ENCODE assay signal across 9 cellular contexts in the genomic region with DNA sequence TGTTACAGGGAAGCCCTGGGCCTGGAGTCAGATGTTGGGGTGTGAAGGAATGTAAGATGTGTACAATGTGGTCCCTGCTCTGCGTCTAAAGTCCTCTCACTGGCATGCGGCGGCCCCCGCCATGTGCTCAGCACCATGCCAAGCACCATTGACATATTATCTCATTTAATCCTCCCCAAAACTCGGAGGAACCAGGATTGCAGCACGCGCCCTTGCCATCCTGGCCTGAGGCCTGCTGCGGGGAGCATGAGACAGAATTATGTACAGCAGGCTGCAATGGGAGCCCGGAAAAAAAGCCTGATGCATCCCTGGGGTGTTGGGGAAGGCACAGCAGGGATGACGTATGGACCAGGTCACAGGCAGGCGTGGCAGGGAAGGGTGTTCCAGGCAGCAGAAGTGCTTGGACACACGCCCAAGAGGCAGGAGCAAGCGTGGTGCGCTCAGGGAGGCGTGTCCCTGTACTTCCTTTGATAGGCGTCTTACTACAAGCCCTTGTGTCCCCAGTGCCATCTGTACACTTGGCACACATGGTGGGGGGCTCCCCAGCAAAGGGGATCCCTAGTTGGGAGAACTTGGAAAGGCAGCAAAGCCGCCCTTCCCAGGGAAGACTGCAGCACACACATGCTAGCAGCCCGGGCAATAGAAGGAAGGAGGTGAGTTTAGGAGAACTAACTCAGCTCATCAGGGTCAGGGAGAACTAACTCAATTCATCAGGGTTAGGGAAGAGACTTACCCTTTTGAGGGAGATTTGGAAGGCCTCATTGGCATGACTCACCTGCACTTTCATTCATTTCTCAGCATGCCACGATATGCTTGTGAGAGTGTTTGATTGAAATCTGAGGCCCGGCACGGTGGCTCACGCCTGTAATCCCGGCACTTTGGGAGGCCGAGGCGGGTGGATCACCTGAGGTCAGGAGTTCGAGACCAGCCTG. TPM values are rescaled to one million over a fixed set of nuclear protein-coding genes. Genes with fewer than 3 reads are reported as not detected.
DNase-seq lines count a peak whose midpoint lies in the region; ATAC-seq and TF ChIP-seq lines count a peak whose summit lies in the region.
"Had no signal": no experiment of that assay in that cellular context is flagged by ENCODE, and none has a peak within 500 bp of the region (broad histone marks: within the 10 kb centered on the region; RNA-seq: fewer than 3 reads in every experiment).

No MANE protein-coding gene starts in this region.

- no peaks in the 10 kb centered on the region for H3K36me3 ChIP-seq in Peyer's patch
- H3K36me3 ChIP-seq in trophoblast cell (ENCODE audit: control insufficient read depth in 1 of 2, insufficient read depth in 2 of 2, low read length in 2 of 2), result no peaks in the 10 kb centered on the region

- H3K9me3 ChIP-seq in Peyer's patch (no peaks in the 10 kb centered on the region), trophoblast cell (ENCODE audit: insufficient read depth, low read depth, low read length) (no peaks in the 10 kb centered on the region)

- DNase-seq in EL (peak; percentile 74), Peyer's patch (peak in 2 of 3 donors; percentile 88 to 91), fibroblast of mammary gland (ENCODE audit: low read depth) (peak; percentile 89), trophoblast cell (peak; percentile 61 to 74), GM10248 (ENCODE audit: extremely low spot score) (no peak)
- DNase-seq in activated CD8-positive, alpha-beta memory T cell treated with anti-CD3 and anti-CD28 coated beads, Interleukin-2, amount 50 U/mL, for 4 hours, result no peak
- DNase-seq: retina had no signal

- H2AFZ ChIP-seq in trophoblast cell (ENCODE audit: insufficient read depth, low read length, poor library complexity), result no peak overlapping the region

- no peak for TF ChIP-seq POLR2A in Peyer's patch (IDR thresholded peaks at IDR 0.05)

- H3K4me1 ChIP-seq in Peyer's patch (peaks cover 0 to 40% (median 2%) of the 10 kb centered on the region in 4 donors), trophoblast cell (ENCODE audit: control insufficient read depth in 1 of 2, insufficient read depth in 2 of 2, low read length in 2 of 2) (peaks cover 8 to 9% of the 10 kb centered on the region in 2 experiments)

- H2BK5ac ChIP-seq in trophoblast cell (ENCODE audit: low read depth, low read length, poor library complexity), result no peak overlapping the region

- H3K18ac ChIP-seq in trophoblast cell (ENCODE audit: low read length), result no peak overlapping the region

- ATAC-seq in GM18909 (IDR thresholded peaks at IDR 0.05; ENCODE audit: poor library complexity, unreplicated experiment), result no peak
- ATAC-seq in GM18861 (IDR thresholded peaks at IDR 0.05; ENCODE audit: unreplicated experiment), result no peak

- H2BK120ac ChIP-seq in trophoblast cell (ENCODE audit: insufficient read depth, low read length, poor library complexity), result no peak overlapping the region

- no peaks in the 10 kb centered on the region for H3K79me2 ChIP-seq in trophoblast cell (ENCODE audit: control insufficient read depth, insufficient read depth, low read length, poor library complexity)

- CTCF ChIA-PET in GM10248 (lab: Yijun Ruan, JAX), result interaction anchor here (3.6 kb wide), 1 partner anchor 33 kb away, joined by 14 read pairs; no protein-coding TSS in a partner anchor

- no CpG with 5 or more reads among the region's 26 CpGs for WGBS in trophoblast cell (ENCODE audit: extremely low coverage, insufficient coverage, insufficient read length)

- H2AK5ac ChIP-seq in trophoblast cell (ENCODE audit: low read length), result no peak overlapping the region

- H3K27ac ChIP-seq in Peyer's patch (peak overlapping the region in 2 of 4 donors; percentile 50 to 60), trophoblast cell (ENCODE audit: low read depth, low read length) (no peak overlapping the region)

- H4K8ac ChIP-seq in trophoblast cell (ENCODE audit: low read depth, low read length), result no peak overlapping the region

- no peak overlapping the region for H4K12ac ChIP-seq in trophoblast cell (ENCODE audit: low read depth, low read length)

- no peak overlapping the region for H3K14ac ChIP-seq in trophoblast cell (ENCODE audit: low read length)

- no peak overlapping the region for H3K9ac ChIP-seq in trophoblast cell (ENCODE audit: low read length)

- H4K91ac ChIP-seq in trophoblast cell (ENCODE audit: low read depth, low read length), result no peak overlapping the region

- TF ChIP-seq CTCF in Peyer's patch (IDR thresholded peaks at IDR 0.05), result no peak
- TF ChIP-seq CTCF in fibroblast of mammary gland (conservative IDR thresholded peaks at IDR 0.05; ENCODE audit: control insufficient read depth, insufficient read depth, low read depth, low read length), result no peak
- no peak for TF ChIP-seq CTCF in GM10248 (IDR thresholded peaks at IDR 0.05; ENCODE audit: control extremely low read depth, extremely low read depth, low read depth, missing control alignments)

- no peak overlapping the region for H3K4me2 ChIP-seq in trophoblast cell (ENCODE audit: low read length)

- H3K4me3 ChIP-seq in Peyer's patch (no peak overlapping the region), fibroblast of mammary gland (ENCODE audit: control insufficient read depth, low read depth, low read length) (no peak overlapping the region), trophoblast cell (ENCODE audit: low read depth, low read length) (no peak overlapping the region)

- H3K23ac ChIP-seq in trophoblast cell (ENCODE audit: low read length), result no peak overlapping the region

- no peak overlapping the region for H2BK12ac ChIP-seq in trophoblast cell (ENCODE audit: low read length)

- H3K4ac ChIP-seq in trophoblast cell (ENCODE audit: low read depth, low read length), result no peak overlapping the region

- POLR2A ChIA-PET in GM10248 (lab: Yijun Ruan, JAX), result no interaction called here

- no peaks in the 10 kb centered on the region for H3K79me1 ChIP-seq in trophoblast cell (ENCODE audit: low read length)

- no peaks in the 10 kb centered on the region for H3K27me3 ChIP-seq in Peyer's patch
- no peaks in the 10 kb centered on the region for H3K27me3 ChIP-seq in trophoblast cell (ENCODE audit: insufficient read depth, low read length)

RNA-seq across cellular contexts. Expression of a gene that starts 3.5 kb away (rescaled TPM):
- 10 to 100 TPM in 3 of 4 donors, 1 to 10 TPM in 1; 7.7 to 22.3 (median 14.9) TPM for total RNA-seq in Peyer's patch
- polyA plus RNA-seq in trophoblast cell (2013), result 7.0 and 7.3 TPM in 2 replicates

RNA-seq across cellular contexts. Expression of a gene that starts 40.7 kb away (rescaled TPM):
- not detected for total RNA-seq in Peyer's patch
- 0.94 and 1.00 TPM in 2 replicates for polyA plus RNA-seq in trophoblast cell (2013)

RNA-seq across cellular contexts. Expression of a gene that starts 54.8 kb away (rescaled TPM):
- under 1 TPM in 3 of 4 donors, not detected in 1; 0.57 to 0.88 (median 0.80) TPM for total RNA-seq in Peyer's patch
- polyA plus RNA-seq in trophoblast cell (2013), result 2.3 and 2.4 TPM in 2 replicates

Comparison
In these comparisons a context has a peak if more than half of its experiments do, and no peak if none do; other contexts are left out.
1. DNase-seq: peak in EL (single experiment), Peyer's patch (2 of 3), fibroblast of mammary gland (single experiment) and trophoblast cell (2 of 2); none in activated CD8-positive, alpha-beta memory T cell treated with anti-CD3 and anti-CD28 coated beads, Interleukin-2, amount 50 U/mL, for 4 hours (single experiment) and GM10248 (single experiment).